2 cellular contexts compared by ENCODE assay signal in the genomic region with DNA sequence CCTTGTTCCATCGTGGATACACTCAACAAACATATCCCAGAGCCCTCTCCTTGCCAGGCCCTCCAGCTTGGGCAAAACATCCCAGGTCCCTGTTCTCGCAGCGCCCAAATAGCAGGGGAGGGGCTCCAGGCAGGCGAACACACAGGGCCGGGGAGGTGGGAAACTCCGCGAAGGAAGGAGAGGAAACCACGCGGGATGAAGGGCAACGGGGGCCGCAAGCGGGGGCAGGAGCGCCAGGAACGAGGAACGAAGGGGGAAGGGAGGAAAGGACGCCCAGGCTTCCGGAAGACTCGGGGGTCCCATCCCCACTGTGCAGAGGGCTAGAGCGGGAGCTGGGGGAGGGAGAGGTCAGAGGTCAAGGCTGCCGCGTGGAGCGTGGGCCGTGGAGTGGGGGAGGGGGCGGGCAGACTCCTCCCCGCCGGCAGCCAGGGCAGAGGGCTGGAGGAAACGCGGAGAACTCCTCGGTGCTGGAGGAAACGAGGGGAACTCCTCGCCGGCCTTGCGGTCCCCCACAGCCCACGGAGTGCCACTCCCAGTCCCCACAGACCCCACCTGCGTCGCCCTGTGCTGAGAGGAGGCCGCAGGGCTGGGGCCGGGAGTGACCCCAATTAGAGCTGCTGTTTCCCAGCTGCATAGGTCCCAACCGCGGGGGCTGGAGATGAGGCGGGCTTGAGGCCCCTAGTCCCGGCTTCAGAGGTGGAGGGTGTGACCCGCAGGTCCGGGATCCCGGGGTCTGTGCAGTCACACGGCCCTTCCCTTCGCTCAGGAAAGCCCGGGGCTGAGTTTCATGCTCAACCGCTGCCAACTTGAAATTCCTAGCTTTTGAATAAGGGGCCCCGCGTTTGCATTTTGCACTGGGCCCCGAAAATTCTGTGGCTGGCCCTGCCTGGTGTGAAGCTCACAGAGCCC.
TF ChIP-seq lines count a peak whose summit lies in the region.

No MANE protein-coding gene starts in this region.

TF ChIP-seq in SK-N-SH, 30 proteins besides CTCF, POLR2A, EP300 and RAD21 (continued from another document):
- no peak for TF ChIP-seq USF1 (IDR thresholded peaks at IDR 0.05; ENCODE audit: borderline replicate concordance, low read depth)
- TF ChIP-seq, protein P1, sequence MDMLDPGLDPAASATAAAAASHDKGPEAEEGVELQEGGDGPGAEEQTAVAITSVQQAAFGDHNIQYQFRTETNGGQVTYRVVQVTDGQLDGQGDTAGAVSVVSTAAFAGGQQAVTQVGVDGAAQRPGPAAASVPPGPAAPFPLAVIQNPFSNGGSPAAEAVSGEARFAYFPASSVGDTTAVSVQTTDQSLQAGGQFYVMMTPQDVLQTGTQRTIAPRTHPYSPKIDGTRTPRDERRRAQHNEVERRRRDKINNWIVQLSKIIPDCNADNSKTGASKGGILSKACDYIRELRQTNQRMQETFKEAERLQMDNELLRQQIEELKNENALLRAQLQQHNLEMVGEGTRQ (IDR thresholded peaks at IDR 0.05; ENCODE audit: borderline replicate concordance, low read depth, low read length), result no peak
- no peak for TF ChIP-seq TAF1 (IDR thresholded peaks at IDR 0.05; ENCODE audit: borderline replicate concordance, low read depth, low read length)
- no peak for TF ChIP-seq FOSL2 (IDR thresholded peaks at IDR 0.05; ENCODE audit: borderline replicate concordance, low read depth)
- no peak for TF ChIP-seq GATA2 (CRISPR knock-in tag; IDR thresholded peaks at IDR 0.05)

TF ChIP-seq in SK-N-SH treated with all-trans-retinoic acid at 6 μM for 48 hours, 23 proteins besides CTCF, POLR2A, EP300 and RAD21 (continued from another document):
- TF ChIP-seq, protein P2, sequence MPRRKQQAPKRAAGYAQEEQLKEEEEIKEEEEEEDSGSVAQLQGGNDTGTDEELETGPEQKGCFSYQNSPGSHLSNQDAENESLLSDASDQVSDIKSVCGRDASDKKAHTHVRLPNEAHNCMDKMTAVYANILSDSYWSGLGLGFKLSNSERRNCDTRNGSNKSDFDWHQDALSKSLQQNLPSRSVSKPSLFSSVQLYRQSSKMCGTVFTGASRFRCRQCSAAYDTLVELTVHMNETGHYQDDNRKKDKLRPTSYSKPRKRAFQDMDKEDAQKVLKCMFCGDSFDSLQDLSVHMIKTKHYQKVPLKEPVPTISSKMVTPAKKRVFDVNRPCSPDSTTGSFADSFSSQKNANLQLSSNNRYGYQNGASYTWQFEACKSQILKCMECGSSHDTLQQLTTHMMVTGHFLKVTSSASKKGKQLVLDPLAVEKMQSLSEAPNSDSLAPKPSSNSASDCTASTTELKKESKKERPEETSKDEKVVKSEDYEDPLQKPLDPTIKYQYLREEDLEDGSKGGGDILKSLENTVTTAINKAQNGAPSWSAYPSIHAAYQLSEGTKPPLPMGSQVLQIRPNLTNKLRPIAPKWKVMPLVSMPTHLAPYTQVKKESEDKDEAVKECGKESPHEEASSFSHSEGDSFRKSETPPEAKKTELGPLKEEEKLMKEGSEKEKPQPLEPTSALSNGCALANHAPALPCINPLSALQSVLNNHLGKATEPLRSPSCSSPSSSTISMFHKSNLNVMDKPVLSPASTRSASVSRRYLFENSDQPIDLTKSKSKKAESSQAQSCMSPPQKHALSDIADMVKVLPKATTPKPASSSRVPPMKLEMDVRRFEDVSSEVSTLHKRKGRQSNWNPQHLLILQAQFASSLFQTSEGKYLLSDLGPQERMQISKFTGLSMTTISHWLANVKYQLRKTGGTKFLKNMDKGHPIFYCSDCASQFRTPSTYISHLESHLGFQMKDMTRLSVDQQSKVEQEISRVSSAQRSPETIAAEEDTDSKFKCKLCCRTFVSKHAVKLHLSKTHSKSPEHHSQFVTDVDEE (CRISPR knock-in tag; IDR thresholded peaks at IDR 0.05), result no peak
- TF ChIP-seq GLIS3 (CRISPR knock-in tag; IDR thresholded peaks at IDR 0.05) (no peak), ZFP3 (CRISPR knock-in tag; IDR thresholded peaks at IDR 0.05) (no peak)
